ENCODE assay signal across 1 cellular context in genomic region chr5:41638685-41639084, GRCh38.
A peak's percentile ranks its signal among the peaks of the same experiment; 100 is the strongest.
TF ChIP-seq lines count a peak whose summit lies in the region.

No MANE protein-coding gene starts in this region.

TF ChIP-seq in HepG2, 621 proteins besides CTCF, POLR2A, EP300 and RAD21 (continued from another document and continues in another):
- TF ChIP-seq ZFY (CRISPR knock-in tag; IDR thresholded peaks at IDR 0.05) (0 out of 2 replicates have a peak, but pooled peaks have one; percentile 42), HMGA1 (CRISPR knock-in tag; conservative IDR thresholded peaks at IDR 0.05) (no peak), CENPT (CRISPR knock-in tag; IDR thresholded peaks at IDR 0.05; ENCODE audit: low read depth) (no peak), MTERF4 (CRISPR knock-in tag; IDR thresholded peaks at IDR 0.05) (no peak), ASH2L (IDR thresholded peaks at IDR 0.05; ENCODE audit: insufficient read length, low read depth, low read length) (peak; percentile 63), PLRG1 (conservative IDR thresholded peaks at IDR 0.05) (no peak), KAT8 (CRISPR knock-in tag; IDR thresholded peaks at IDR 0.05) (peak; percentile 57; the same call in 1 of the 2 replicates), ZSCAN31 (CRISPR knock-in tag; IDR thresholded peaks at IDR 0.05; ENCODE audit: low read depth) (no peak), RNF219 (CRISPR knock-in tag; IDR thresholded peaks at IDR 0.05) (no peak), ZNF326 (CRISPR knock-in tag; IDR thresholded peaks at IDR 0.05; ENCODE audit: borderline replicate concordance) (no peak), ZNF124 (CRISPR knock-in tag; IDR thresholded peaks at IDR 0.05) (no peak), ELF1 (CRISPR knock-in tag; IDR thresholded peaks at IDR 0.05) (no peak), ZNF367 (CRISPR knock-in tag; IDR thresholded peaks at IDR 0.05; ENCODE audit: borderline replicate concordance) (no peak), CBFB (CRISPR knock-in tag; IDR thresholded peaks at IDR 0.05) (0 out of 2 replicates have a peak, but pooled peaks have one; percentile 52), SIX1 (CRISPR knock-in tag; IDR thresholded peaks at IDR 0.05; ENCODE audit: borderline replicate concordance) (peak; percentile 79), CBX5 (CRISPR knock-in tag; IDR thresholded peaks at IDR 0.05; ENCODE audit: borderline replicate concordance) (no peak), MATR3 (CRISPR knock-in tag; IDR thresholded peaks at IDR 0.05) (no peak), SMARCC2 (IDR thresholded peaks at IDR 0.05) (0 out of 2 replicates have a peak, but pooled peaks have one; percentile 46), ZNF318 (CRISPR knock-in tag; IDR thresholded peaks at IDR 0.05) (no peak), HNF4G (IDR thresholded peaks at IDR 0.05; ENCODE audit: borderline replicate concordance, low read depth, low read length) (peak; percentile 94), HNF4G (CRISPR knock-in tag; IDR thresholded peaks at IDR 0.05; ENCODE audit: borderline replicate concordance, low read depth) (peak; percentile 87), MTA3 (CRISPR knock-in tag; IDR thresholded peaks at IDR 0.05) (no peak), ZNF792 (CRISPR knock-in tag; IDR thresholded peaks at IDR 0.05) (peak; percentile 63; the same call in 1 of the 2 replicates), UBTF (CRISPR knock-in tag; IDR thresholded peaks at IDR 0.05) (no peak), TFDP1 (CRISPR knock-in tag; IDR thresholded peaks at IDR 0.05; ENCODE audit: borderline replicate concordance) (no peak; the same call in 1 of the 2 replicates), SP4 (CRISPR knock-in tag; IDR thresholded peaks at IDR 0.05) (no peak), GFI1 (CRISPR knock-in tag; IDR thresholded peaks at IDR 0.05; ENCODE audit: borderline replicate concordance) (no peak), NR2F1 (CRISPR knock-in tag; IDR thresholded peaks at IDR 0.05) (peak in 1 of 2 experiments; percentile 72; a peak in 2 of 4 replicates), GTF2F1 (IDR thresholded peaks at IDR 0.05; ENCODE audit: low read length) (no peak), ZBTB10 (CRISPR knock-in tag; IDR thresholded peaks at IDR 0.05; ENCODE audit: borderline replicate concordance) (no peak), PHF21A (CRISPR knock-in tag; IDR thresholded peaks at IDR 0.05) (peak; percentile 58), TAF15 (IDR thresholded peaks at IDR 0.05; ENCODE audit: low read depth, low read length, poor library complexity, severe bottlenecking) (no peak), ZMAT3 (CRISPR knock-in tag; conservative IDR thresholded peaks at IDR 0.05) (peak; percentile 48; the same call in 1 of the 2 replicates), FOSL1 (CRISPR knock-in tag; IDR thresholded peaks at IDR 0.05; ENCODE audit: borderline replicate concordance) (peak; percentile 47; the same call in 1 of the 2 replicates), ZNF34 (CRISPR knock-in tag; IDR thresholded peaks at IDR 0.05; ENCODE audit: borderline replicate concordance) (no peak), HOMEZ (CRISPR knock-in tag; IDR thresholded peaks at IDR 0.05; ENCODE audit: low read depth) (peak; percentile 91; the same call in 1 of the 2 replicates), PAX8 (CRISPR knock-in tag; IDR thresholded peaks at IDR 0.05; ENCODE audit: borderline replicate concordance) (no peak), EEA1 (CRISPR knock-in tag; IDR thresholded peaks at IDR 0.05; ENCODE audit: borderline replicate concordance) (no peak), ONECUT2 (CRISPR knock-in tag; IDR thresholded peaks at IDR 0.05) (peak; percentile 63; the same call in 1 of the 2 replicates), TFAP4 (IDR thresholded peaks at IDR 0.05; ENCODE audit: borderline replicate concordance, low read depth) (no peak), SRSF9 (IDR thresholded peaks at IDR 0.05; ENCODE audit: borderline replicate concordance, insufficient read depth, low read depth, low read length, poor library complexity, severe bottlenecking) (no peak), RORA (CRISPR knock-in tag; IDR thresholded peaks at IDR 0.05) (0 out of 2 replicates have a peak, but pooled peaks have one; percentile 45), ZBTB20 (CRISPR knock-in tag; IDR thresholded peaks at IDR 0.05; ENCODE audit: borderline replicate concordance, low read depth) (peak; percentile 43; the same call in 1 of the 2 replicates), ZZZ3 (CRISPR knock-in tag; IDR thresholded peaks at IDR 0.05; ENCODE audit: borderline replicate concordance) (no peak)
